9 cellular contexts compared by ENCODE assay signal in the genomic region with DNA sequence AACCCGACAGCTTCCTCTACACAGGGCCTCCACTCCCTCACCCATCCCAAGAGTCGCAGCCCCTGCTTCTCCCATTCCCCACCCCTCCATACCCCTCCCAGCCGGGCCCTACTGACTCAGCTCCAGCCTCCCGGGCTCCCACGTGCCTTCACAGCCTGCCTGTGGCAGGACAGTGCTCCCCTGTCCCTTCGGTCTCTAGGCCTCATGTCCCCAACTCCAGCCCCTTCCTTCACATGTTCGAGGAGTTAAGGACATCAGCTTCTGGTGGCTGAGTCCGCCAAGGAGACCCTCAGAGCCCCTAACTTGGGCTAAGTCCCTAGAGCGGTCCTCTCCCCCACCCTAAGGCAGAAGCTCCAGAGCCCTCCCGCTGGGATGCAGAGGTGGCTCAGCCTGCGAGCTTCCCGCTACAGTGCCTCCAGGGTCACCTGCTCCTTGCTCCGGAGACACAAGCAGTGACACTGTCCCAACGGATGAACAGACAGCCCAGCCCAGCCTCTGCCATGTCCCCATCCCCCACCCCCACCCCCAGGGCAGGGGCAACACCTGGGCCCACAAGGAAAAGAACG. TPM values are rescaled to one million over a fixed set of nuclear protein-coding genes. Genes with fewer than 3 reads are reported as not detected.
DNase-seq lines count a peak whose midpoint lies in the region; ATAC-seq and TF ChIP-seq lines count a peak whose summit lies in the region.
"Had no signal": no experiment of that assay in that cellular context is flagged by ENCODE, and none has a peak within 500 bp of the region (broad histone marks: within the 10 kb centered on the region; RNA-seq: fewer than 3 reads in every experiment).

No MANE protein-coding gene starts in this region.

- no peak for TF ChIP-seq CTCF in activated CD8-positive, alpha-beta T cell treated with anti-CD3 and anti-CD28 coated beads for 36 hours (IDR thresholded peaks at IDR 0.05)
- no peak for TF ChIP-seq CTCF in body of pancreas (IDR thresholded peaks at IDR 0.05)
- no peak for TF ChIP-seq CTCF in lower leg skin (IDR thresholded peaks at IDR 0.05)
- TF ChIP-seq CTCF in type B pancreatic cell (conservative IDR thresholded peaks at IDR 0.05), result no peak
- TF ChIP-seq CTCF in GM13976 (IDR thresholded peaks at IDR 0.05; ENCODE audit: borderline replicate concordance, control extremely low read depth, extremely low read depth, insufficient read depth, missing control alignments), result no peak

- TF ChIP-seq POLR2A in body of pancreas (IDR thresholded peaks at IDR 0.05) (no peak), lower leg skin (IDR thresholded peaks at IDR 0.05) (no peak)

- WGBS in body of pancreas, 2 donors, result 8 to 10% methylated on average over 12 to 15 of the region's 15 CpGs
- WGBS in lower leg skin, 2 donors, result 13 to 24% methylated on average over 15 of the region's 15 CpGs

- no peaks in the 10 kb centered on the region for H3K36me3 Mint-ChIP-seq in activated CD8-positive, alpha-beta T cell treated with anti-CD3 and anti-CD28 coated beads for 36 hours (ENCODE audit: low read depth)
- no peaks in the 10 kb centered on the region for H3K36me3 Mint-ChIP-seq in activated CD8-positive, alpha-beta T cell treated with anti-CD3 and anti-CD28 coated beads, Interleukin-2, amount 10 ng/mL, durations not matched to agents 7 days and 5 days (ENCODE audit: low read depth)
- H3K36me3 Mint-ChIP-seq in type B pancreatic cell, result no peaks in the 10 kb centered on the region

- H3K27me3 Mint-ChIP-seq in activated CD8-positive, alpha-beta T cell treated with anti-CD3 and anti-CD28 coated beads for 36 hours, result peaks cover 39% of the 10 kb centered on the region
- H3K27me3 Mint-ChIP-seq in activated CD8-positive, alpha-beta T cell treated with anti-CD3 and anti-CD28 coated beads, Interleukin-2, amount 10 ng/mL, durations not matched to agents 7 days and 5 days (ENCODE audit: low read depth), result peaks cover 57% of the 10 kb centered on the region
- peaks cover 13% of the 10 kb centered on the region for H3K27me3 Mint-ChIP-seq in type B pancreatic cell

- no peak for ATAC-seq in activated CD8-positive, alpha-beta T cell treated with anti-CD3 and anti-CD28 coated beads for 36 hours
- ATAC-seq in activated CD8-positive, alpha-beta T cell treated with anti-CD3 and anti-CD28 coated beads, Interleukin-2, amount 10 ng/mL, durations not matched to agents 7 days and 5 days, result no peak
- no peak for ATAC-seq in body of pancreas

- H3K9me3 Mint-ChIP-seq in activated CD8-positive, alpha-beta T cell treated with anti-CD3 and anti-CD28 coated beads for 36 hours, result no peaks in the 10 kb centered on the region
- no peaks in the 10 kb centered on the region for H3K9me3 Mint-ChIP-seq in activated CD8-positive, alpha-beta T cell treated with anti-CD3 and anti-CD28 coated beads, Interleukin-2, amount 10 ng/mL, durations not matched to agents 7 days and 5 days (ENCODE audit: insufficient read depth)
- H3K9me3 Mint-ChIP-seq in type B pancreatic cell, result no peaks in the 10 kb centered on the region

- CTCF ChIA-PET in activated CD8-positive, alpha-beta T cell treated with anti-CD3 and anti-CD28 coated beads for 36 hours (lab: Charles Lee), result interaction anchor here (0.6 to 3.1 kb wide), 9 partner anchors 13 to 143 kb away, joined by 3 to 23 read pairs (median 3); no protein-coding TSS in a partner anchor
- CTCF ChIA-PET in activated CD8-positive, alpha-beta T cell treated with anti-CD3 and anti-CD28 coated beads, Interleukin-2, amount 10 ng/mL, durations not matched to agents 7 days and 5 days (lab: Charles Lee), result interaction anchor here (0.8 to 2.7 kb wide), 6 partner anchors 13 to 124 kb away, joined by 3 to 16 read pairs (median 6); a partner anchor contains a TSS

- H3K4me1 Mint-ChIP-seq in activated CD8-positive, alpha-beta T cell treated with anti-CD3 and anti-CD28 coated beads for 36 hours (ENCODE audit: low read depth), result peaks cover 49% of the 10 kb centered on the region
- peaks cover 48% of the 10 kb centered on the region for H3K4me1 Mint-ChIP-seq in activated CD8-positive, alpha-beta T cell treated with anti-CD3 and anti-CD28 coated beads, Interleukin-2, amount 10 ng/mL, durations not matched to agents 7 days and 5 days (ENCODE audit: low read depth)
- peaks cover 39% of the 10 kb centered on the region for H3K4me1 Mint-ChIP-seq in type B pancreatic cell (ENCODE audit: unreplicated experiment)

- intact Hi-C loops in activated CD8-positive, alpha-beta T cell treated with anti-CD3 and anti-CD28 coated beads for 36 hours (cut with micrococcal nuclease), result no loop called here
- intact Hi-C loops in body of pancreas (cut with DNase I) (no loop called here), lower leg skin (cut with DNase I; ENCODE audit: low total_unique reads) (no loop called here)

- H3K27me3 ChIP-seq in body of pancreas, result no peaks in the 10 kb centered on the region

- in situ Hi-C loops in GM13976 (cut with MboI; ENCODE audit: low sequenced_read_pairs, unreplicated experiment), result no loop called here

- H3K4me3 Mint-ChIP-seq in activated CD8-positive, alpha-beta T cell treated with anti-CD3 and anti-CD28 coated beads for 36 hours, result peak overlapping the region; percentile 64
- H3K4me3 Mint-ChIP-seq in activated CD8-positive, alpha-beta T cell treated with anti-CD3 and anti-CD28 coated beads, Interleukin-2, amount 10 ng/mL, durations not matched to agents 7 days and 5 days, result no peak overlapping the region
- peak overlapping the region; percentile 96 for H3K4me3 Mint-ChIP-seq in type B pancreatic cell

- peak overlapping the region; percentile 83 to 93 (median 90) for H3K27ac ChIP-seq in body of pancreas

- peaks cover 84% of the 10 kb centered on the region for H3K4me1 ChIP-seq in body of pancreas

- no peak for DNase-seq in activated CD8-positive, alpha-beta T cell treated with anti-CD3 and anti-CD28 coated beads for 36 hours
- DNase-seq in activated CD8-positive, alpha-beta T cell treated with anti-CD3 and anti-CD28 coated beads, Interleukin-2, amount 10 ng/mL, durations not matched to agents 7 days and 5 days, result no peak
- DNase-seq in body of pancreas (no peak), lower leg skin (ENCODE audit: low spot score in 2 of 2) (no peak), type B pancreatic cell (ENCODE audit: extremely low spot score, unreplicated experiment) (no peak), GM13976 (ENCODE audit: low spot score) (no peak), dedifferentiated amniotic fluid mesenchymal stem cell (ENCODE audit: extremely low spot score) (no peak), glomerular visceral epithelial cell (ENCODE audit: extremely low spot score) (no peak)

- peak overlapping the region; percentile 16 to 77 for H3K4me3 ChIP-seq in body of pancreas
- H3K4me3 ChIP-seq in lower leg skin (ENCODE audit: low read depth, poor library complexity, severe bottlenecking), result peak overlapping the region; percentile 29

- no peaks in the 10 kb centered on the region for H3K36me3 ChIP-seq in body of pancreas (replicated peaks in 1 of 2; ENCODE audit: insufficient read depth in 1 of 2, low read depth in 2 of 2)

- H3K27ac Mint-ChIP-seq in activated CD8-positive, alpha-beta T cell treated with anti-CD3 and anti-CD28 coated beads for 36 hours, result no peak overlapping the region
- H3K27ac Mint-ChIP-seq in activated CD8-positive, alpha-beta T cell treated with anti-CD3 and anti-CD28 coated beads, Interleukin-2, amount 10 ng/mL, durations not matched to agents 7 days and 5 days, result no peak overlapping the region
- H3K27ac Mint-ChIP-seq in type B pancreatic cell, result peak overlapping the region; percentile 43

- H3K9me3 ChIP-seq in body of pancreas, result no peaks in the 10 kb centered on the region

- POLR2A ChIA-PET in activated CD8-positive, alpha-beta T cell treated with anti-CD3 and anti-CD28 coated beads for 36 hours (lab: Charles Lee), result interaction anchor here (1.1 kb wide), 1 partner anchor 15 kb away, joined by 3 read pairs; no protein-coding TSS in a partner anchor
- POLR2A ChIA-PET in activated CD8-positive, alpha-beta T cell treated with anti-CD3 and anti-CD28 coated beads, Interleukin-2, amount 10 ng/mL, durations not matched to agents 7 days and 5 days (lab: Charles Lee), result interaction anchor here (1.0 kb wide), 1 partner anchor 21 kb away, joined by 3 read pairs; a partner anchor contains a TSS

RNA-seq across cellular contexts. Expression of a gene that starts 0.8 kb away (rescaled TPM):
- total RNA-seq in activated CD8-positive, alpha-beta T cell treated with anti-CD3 and anti-CD28 coated beads for 36 hours, result 1 to 10 TPM; 8.2 to 8.9 TPM
- 1 to 10 TPM; 4.2 to 4.7 TPM for total RNA-seq in activated CD8-positive, alpha-beta T cell treated with anti-CD3 and anti-CD28 coated beads, Interleukin-2, amount 10 ng/mL, durations not matched to agents 7 days and 5 days
- total RNA-seq in body of pancreas, result 10 to 100 TPM; 22.3 to 37.2 TPM
- total RNA-seq in lower leg skin, result 10 to 100 TPM in 3 of 4 donors, 1 to 10 TPM in 1; 4.8 to 19.8 (median 13.5) TPM
- total RNA-seq in type B pancreatic cell (ENCODE audit: low replicate concordance), result 20.0 and 58.4 TPM in 2 replicates

RNA-seq across cellular contexts. Expression of a gene that starts 15.4 kb away (rescaled TPM):
- total RNA-seq in activated CD8-positive, alpha-beta T cell treated with anti-CD3 and anti-CD28 coated beads for 36 hours, result 10 to 100 TPM; 23.7 to 27.3 TPM
- total RNA-seq in activated CD8-positive, alpha-beta T cell treated with anti-CD3 and anti-CD28 coated beads, Interleukin-2, amount 10 ng/mL, durations not matched to agents 7 days and 5 days, result 10 to 100 TPM; 34.7 to 36.1 TPM
- total RNA-seq in body of pancreas, result 10 to 100 TPM; 24.4 to 52.1 TPM
- total RNA-seq in lower leg skin, result 10 to 100 TPM; 15.4 to 32.2 (median 26.7) TPM
- 44.4 and 54.7 TPM in 2 replicates for total RNA-seq in type B pancreatic cell (ENCODE audit: low replicate concordance)

RNA-seq across cellular contexts. Expression of a gene that starts 20.7 kb away (rescaled TPM):
- 10 to 100 TPM; 48.1 to 56.2 TPM for total RNA-seq in activated CD8-positive, alpha-beta T cell treated with anti-CD3 and anti-CD28 coated beads for 36 hours
- total RNA-seq in activated CD8-positive, alpha-beta T cell treated with anti-CD3 and anti-CD28 coated beads, Interleukin-2, amount 10 ng/mL, durations not matched to agents 7 days and 5 days, result 10 to 100 TPM; 38.2 to 45.9 TPM
- total RNA-seq in body of pancreas (10 to 100 TPM; 11.9 to 13.5 TPM), lower leg skin (100 to 1,000 TPM in 1 of 4 donors, 10 to 100 TPM in 3; 16.4 to 267 (median 29.1) TPM), type B pancreatic cell (ENCODE audit: low replicate concordance) (35.9 and 46.5 TPM in 2 replicates)

RNA-seq across cellular contexts. Expression of a gene that starts 37.4 kb away (rescaled TPM):
- total RNA-seq in activated CD8-positive, alpha-beta T cell treated with anti-CD3 and anti-CD28 coated beads for 36 hours, result not detected
- under 1 TPM in 1 of 2 experiments, not detected in 1; 0.76 TPM for total RNA-seq in activated CD8-positive, alpha-beta T cell treated with anti-CD3 and anti-CD28 coated beads, Interleukin-2, amount 10 ng/mL, durations not matched to agents 7 days and 5 days
- total RNA-seq in body of pancreas, result not detected
- not detected for total RNA-seq in lower leg skin
- not detected in 2 replicates for total RNA-seq in type B pancreatic cell (ENCODE audit: low replicate concordance)
- total RNA-seq: SK-MEL-5 had no signal
